In the genomic region with DNA sequence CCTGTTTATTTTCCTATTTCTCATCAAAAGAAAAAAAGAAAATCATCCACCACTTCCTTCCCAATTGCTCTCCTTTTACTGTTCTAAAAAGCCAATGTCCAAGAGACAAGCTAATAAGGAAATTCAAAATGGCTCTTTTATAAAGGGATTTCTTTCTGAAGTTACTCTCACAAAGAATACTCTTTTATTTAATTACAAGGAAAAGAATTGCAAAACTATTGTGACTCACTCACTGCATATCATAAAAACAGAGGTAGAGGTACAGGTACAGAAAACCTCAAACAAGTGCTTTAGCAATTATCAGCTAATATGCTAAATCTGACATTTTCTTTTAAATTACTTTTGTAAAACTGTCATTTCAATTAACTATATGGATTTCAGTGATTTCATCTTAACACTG, we compare ENCODE assay signal across 28 cellular contexts. TPM values are rescaled to one million over a fixed set of nuclear protein-coding genes. Genes with fewer than 3 reads are reported as not detected.
DNase-seq lines count a peak whose midpoint lies in the region; ATAC-seq, FAIRE-seq and TF ChIP-seq lines count a peak whose summit lies in the region.
"Had no signal": no experiment of that assay in that cellular context is flagged by ENCODE, and none has a peak within 500 bp of the region (broad histone marks: within the 10 kb centered on the region; RNA-seq: fewer than 3 reads in every experiment).

No MANE protein-coding gene starts in this region.

- H3K4me1 ChIP-seq in keratinocyte (ENCODE audit: control insufficient read depth, extremely low read depth, insufficient read depth, low read length) (peaks cover 34% of the 10 kb centered on the region), vagina (peaks cover 34% of the 10 kb centered on the region)
- H3K4me1 ChIP-seq: body of pancreas, prostate gland, uterus had no signal

- no peak overlapping the region for H3K9ac ChIP-seq in keratinocyte (ENCODE audit: control insufficient read depth, extremely low read depth, insufficient read depth, low read length)

- no peak for ATAC-seq in T-cell (replicated peaks in 1 of 4)
- ATAC-seq in HG02642 (IDR thresholded peaks at IDR 0.05; ENCODE audit: poor library complexity, unreplicated experiment) = no peak
- ATAC-seq: body of pancreas, GM23338, heart right ventricle had no signal

- peaks cover 72% of the 10 kb centered on the region for H3K4me1 Mint-ChIP-seq in activated T-cell treated with anti-CD3 and anti-CD28 coated beads, Interleukin-2, amount 50 U/mL, for 24 hours (ENCODE audit: low read depth)
- H3K4me1 Mint-ChIP-seq in MCF 10A (ENCODE audit: insufficient read depth, unreplicated experiment) = peaks cover 21% of the 10 kb centered on the region
- H3K4me1 Mint-ChIP-seq in T-cell = peaks cover 35 to 59% (median 59%) of the 10 kb centered on the region in 3 donors

- DNase-seq in activated T-cell treated with anti-CD3 and anti-CD28 coated beads, Interleukin-2, amount 50 U/mL, for 24 hours = no peak
- DNase-seq in activated T-cell treated with anti-CD3 and anti-CD28 coated beads, Interleukin-2, amount 50 U/mL, for 48 hours = no peak
- no peak for DNase-seq in MCF 10A (ENCODE audit: unreplicated experiment)
- DNase-seq in keratinocyte (ENCODE audit: low read depth, low spot score) = no peak
- no peak for DNase-seq in vagina (ENCODE audit: extremely low spot score in 2 of 2)
- no peak for DNase-seq in NCI-H82 (lab: John Stamatoyannopoulos, UW)
- DNase-seq in T-cell = no peak
- DNase-seq: activated B cell treated with CpG ODN at 0.5 μM for 24 hours; activated gamma-delta T cell treated with Interleukin-2 at 50 U/mL for 16 hours; body of pancreas; heart right ventricle; NCI-H1105; NCI-H1930; NCI-H526; Peyer's patch; SHP77 treated with DMSO at 0.1 percent for 48 hours; sigmoid colon; stimulated activated naive CD4-positive, alpha-beta T cell; SW 1271; uterus had no signal

- no peak overlapping the region for H3K4me3 ChIP-seq in keratinocyte (ENCODE audit: control insufficient read depth in 2 of 3, extremely low read depth in 1 of 3, insufficient read depth in 2 of 3, low read depth in 1 of 3, low read length in 3 of 3)
- no peak overlapping the region for H3K4me3 ChIP-seq in vagina
- H3K4me3 ChIP-seq: body of pancreas, GM23338, heart right ventricle, lung, Peyer's patch, prostate gland, sigmoid colon, suprapubic skin, uterus had no signal

- POLR2A ChIA-PET in MCF 10A (lab: Yijun Ruan, JAX) = interaction anchor here (0.9 to 3.5 kb wide), 8 partner anchors 8 to 382 kb away, joined by 3 to 65 read pairs (median 6); a partner anchor contains a TSS
- POLR2A ChIA-PET in T-cell (lab: Charles Lee) = no interaction called here

- peaks cover 5% of the 10 kb centered on the region for H3K9me3 Mint-ChIP-seq in activated T-cell treated with anti-CD3 and anti-CD28 coated beads, Interleukin-2, amount 50 U/mL, for 24 hours
- peaks cover 5% of the 10 kb centered on the region for H3K9me3 Mint-ChIP-seq in MCF 10A (ENCODE audit: unreplicated experiment)
- H3K9me3 Mint-ChIP-seq in T-cell = no peaks in the 10 kb centered on the region
- H3K9me3 Mint-ChIP-seq: activated B cell treated with CpG ODN at 0.5 μM for 24 hours, GM23338, IgD-negative memory B cell had no signal

- no TSS peak for BruUV-seq in MCF 10A (replicated peaks; lab: Mats Ljungman, UMichigan)

- no peak overlapping the region for H3K4me2 ChIP-seq in keratinocyte (ENCODE audit: control insufficient read depth, extremely low read depth, insufficient read depth, low read depth, low read length)
- H3K4me2 ChIP-seq: GM23338 had no signal

- peaks cover 16% of the 10 kb centered on the region for H3K79me2 ChIP-seq in keratinocyte (ENCODE audit: control insufficient read depth, insufficient read depth, low read length)

- H4K20me1 ChIP-seq in keratinocyte (ENCODE audit: control insufficient read depth, extremely low read depth, insufficient read depth, low read length) = no peaks in the 10 kb centered on the region

- H3K27me3 ChIP-seq in keratinocyte (ENCODE audit: control insufficient read depth, extremely low read depth, insufficient read depth, low read length) = no peaks in the 10 kb centered on the region
- no peaks in the 10 kb centered on the region for H3K27me3 ChIP-seq in vagina
- H3K27me3 ChIP-seq: body of pancreas, heart right ventricle, Peyer's patch, sigmoid colon, suprapubic skin, uterus had no signal

- TF ChIP-seq CTCF in MCF 10A (IDR thresholded peaks at IDR 0.05; ENCODE audit: unreplicated experiment) = no peak
- TF ChIP-seq CTCF in keratinocyte (optimal IDR thresholded peaks at IDR 0.05 in 1 of 3, IDR thresholded peaks at IDR 0.05 in 1 of 3, conservative IDR thresholded peaks at IDR 0.05 in 1 of 3; ENCODE audit: extremely low read depth in 1 of 3, insufficient read depth in 2 of 3, low read length in 3 of 3) = no peak
- TF ChIP-seq CTCF in vagina (IDR thresholded peaks at IDR 0.05) = no peak

- H3K27ac ChIP-seq in keratinocyte (ENCODE audit: control insufficient read depth, insufficient read depth, low read length) (peak overlapping the region; percentile 62), vagina (peak overlapping the region; percentile 25)
- H3K27ac ChIP-seq: body of pancreas, heart right ventricle, sigmoid colon, suprapubic skin, uterus had no signal

- no peaks in the 10 kb centered on the region for H3K9me3 ChIP-seq in keratinocyte (ENCODE audit: control insufficient read depth, low read depth, low read length)
- H3K9me3 ChIP-seq in vagina = no peaks in the 10 kb centered on the region
- H3K9me3 ChIP-seq: body of pancreas, heart right ventricle, Peyer's patch, prostate gland, sigmoid colon, suprapubic skin, uterus had no signal

- H2AFZ ChIP-seq in keratinocyte (ENCODE audit: control insufficient read depth, low read length) = no peak overlapping the region
- H2AFZ ChIP-seq: GM23338 had no signal

- no peak overlapping the region for H3K4me3 Mint-ChIP-seq in activated T-cell treated with anti-CD3 and anti-CD28 coated beads, Interleukin-2, amount 50 U/mL, for 24 hours
- no peak overlapping the region for H3K4me3 Mint-ChIP-seq in MCF 10A (ENCODE audit: unreplicated experiment)
- H3K4me3 Mint-ChIP-seq in T-cell = no peak overlapping the region
- H3K4me3 Mint-ChIP-seq: activated B cell treated with CpG ODN at 0.5 μM for 24 hours; activated CD4-positive, alpha-beta memory T cell treated with anti-CD3 and anti-CD28 coated beads, Interleukin-2, amount 10 ng/mL, durations not matched to agents 7 days and 5 days; GM23338 had no signal

- no peaks in the 10 kb centered on the region for H3K9me1 ChIP-seq in keratinocyte (ENCODE audit: control insufficient read depth, extremely low read depth, insufficient read depth, low read length)

- no peaks in the 10 kb centered on the region for H3K27me3 Mint-ChIP-seq in activated T-cell treated with anti-CD3 and anti-CD28 coated beads, Interleukin-2, amount 50 U/mL, for 24 hours
- H3K27me3 Mint-ChIP-seq in MCF 10A (ENCODE audit: insufficient read depth, unreplicated experiment) = no peaks in the 10 kb centered on the region
- no peaks in the 10 kb centered on the region for H3K27me3 Mint-ChIP-seq in T-cell
- H3K27me3 Mint-ChIP-seq: activated B cell treated with CpG ODN at 0.5 μM for 24 hours; activated CD4-positive, alpha-beta memory T cell treated with anti-CD3 and anti-CD28 coated beads, Interleukin-2, amount 10 ng/mL, durations not matched to agents 7 days and 5 days; IgD-negative memory B cell had no signal

- peak overlapping the region; percentile 81 for H3K27ac Mint-ChIP-seq in activated T-cell treated with anti-CD3 and anti-CD28 coated beads, Interleukin-2, amount 50 U/mL, for 24 hours
- H3K27ac Mint-ChIP-seq in MCF 10A (ENCODE audit: low read depth, unreplicated experiment) (peak overlapping the region; percentile 82), T-cell (peak overlapping the region in 1 of 2 donors; percentile 45)

- dilution Hi-C loops in keratinocyte (cut with MboI; ENCODE audit: extremely low pct_ligation_motif_present, low sequenced_read_pairs) = no loop called here

- intact Hi-C loops in MCF 10A (cut with micrococcal nuclease) (no loop called here), vagina (cut with DNase I) (no loop called here)

- no peak for FAIRE-seq in keratinocyte (lab: Jason Lieb, UNC)
- FAIRE-seq: D721Med had no signal

- peaks cover 99% of the 10 kb centered on the region for H3K36me3 Mint-ChIP-seq in activated T-cell treated with anti-CD3 and anti-CD28 coated beads, Interleukin-2, amount 50 U/mL, for 24 hours (ENCODE audit: low read depth)
- H3K36me3 Mint-ChIP-seq in MCF 10A (ENCODE audit: insufficient read depth, unreplicated experiment) (peaks cover 79% of the 10 kb centered on the region), T-cell (peaks cover 71% of the 10 kb centered on the region)

- TF ChIP-seq POLR2A in vagina (IDR thresholded peaks at IDR 0.05) = no peak

- H3K36me3 ChIP-seq in keratinocyte (ENCODE audit: control insufficient read depth in 2 of 2, extremely low read depth in 1 of 2, insufficient read depth in 2 of 2, low read length in 2 of 2) (peaks cover 2 to 23% of the 10 kb centered on the region in 2 experiments), vagina (peaks cover 0 to 23% of the 10 kb centered on the region in 2 donors)
- H3K36me3 ChIP-seq: prostate gland, uterus had no signal

- CTCF ChIA-PET in MCF 10A (lab: Yijun Ruan, JAX) = interaction anchor here (0.6 to 1.0 kb wide), 3 partner anchors 158 to 430 kb away, joined by 3 to 4 read pairs (median 3); no protein-coding TSS in a partner anchor
- CTCF ChIA-PET in T-cell (lab: Charles Lee) = interaction anchor here in 1 of 2 donors (0.5 kb wide), 1 partner anchor 8 kb away, joined by 5 read pairs; no protein-coding TSS in a partner anchor

RNA-seq across cellular contexts. Expression of a gene that starts 18.1 kb away (rescaled TPM):
- 118 and 148 TPM in 2 replicates for total RNA-seq in MCF 10A (2022)
- polyA plus RNA-seq in keratinocyte = 9.3 to 45.0 TPM (median 31.3 TPM) in 3 replicates
- 34.8 TPM for polyA plus RNA-seq in keratinocyte (2011; ENCODE audit: low read depth)
- 14.5 and 21.5 TPM in 2 replicates for polyA plus RNA-seq in keratinocyte (2011; cell fraction: cytosol; rRNA removed)
- polyA plus RNA-seq in keratinocyte (2011; cell fraction: nucleus; rRNA removed) = 5.7 and 10.1 TPM in 2 replicates
- polyA plus RNA-seq in keratinocyte (2012; ENCODE audit: low replicate concordance) = 25.1 and 60.2 TPM in 2 replicates
- 1.6 to 10.9 TPM (median 1.7 TPM) in 3 replicates for polyA minus RNA-seq in keratinocyte
- 17.8 TPM for polyA minus RNA-seq in keratinocyte (2011; cell fraction: cytosol; rRNA and poly(A)+ RNA removed)
- 4.0 and 6.0 TPM in 2 replicates for polyA minus RNA-seq in keratinocyte (2011; cell fraction: nucleus; rRNA and poly(A)+ RNA removed)
- total RNA-seq in vagina = 121 TPM
- 100 to 1,000 TPM in 3 of 5 donors, 10 to 100 TPM in 2; 60.7 to 113 (median 103) TPM for total RNA-seq in T-cell
